ENCODE assay signal across 16 cellular contexts in genomic region chr15:101394056-101394630, GRCh38.
"Had no signal": no experiment of that assay in that cellular context is flagged by ENCODE, and none has a peak within 500 bp of the region (broad histone marks: within the 10 kb centered on the region; RNA-seq: fewer than 3 reads in every experiment).

No MANE protein-coding gene starts in this region.

- H3K36me3 ChIP-seq: SJSA1 had no signal

- H3K27ac ChIP-seq: SJSA1 had no signal

- ATAC-seq: activated CD4-positive, CD25-positive, alpha-beta regulatory T cell treated with anti-CD3 and anti-CD28 coated beads, Interleukin-2, amount 50 U/mL, for 24 hours; activated CD8-positive, alpha-beta T cell treated with anti-CD3 and anti-CD28 coated beads for 36 hours; SK-N-SH treated with all-trans-retinoic acid at 6 μM for 48 hours had no signal

- H3K27me3 ChIP-seq: SJSA1 had no signal

- DNase-seq: activated CD4-positive, alpha-beta T cell treated with anti-CD3 and anti-CD28 coated beads for 4 hours; activated CD8-positive, alpha-beta T cell treated with anti-CD3 and anti-CD28 coated beads for 36 hours; activated gamma-delta T cell; activated naive CD4-positive, alpha-beta T cell treated with anti-CD3 and anti-CD28 coated beads for 36 hours; activated T-cell treated with anti-CD3 and anti-CD28 coated beads, Interleukin-2, amount 50 U/mL, for 24 hours; amygdala; KG1; NCI-H1048; NCI-H146; NCI-H187 treated with DMSO at 0.1 percent for 48 hours; NCI-H2081 treated with DMSO at 0.1 percent for 48 hours; NCI-H446; SHP77 had no signal

- H3K9me3 ChIP-seq: SJSA1 had no signal

- H3K4me3 ChIP-seq: SJSA1 had no signal
